In genomic region chr9:134455951-134456739, GRCh38 we compare ENCODE assay signal across 8 cellular contexts.
DNase-seq lines count a peak whose midpoint lies in the region; ATAC-seq and TF ChIP-seq lines count a peak whose summit lies in the region.

No MANE protein-coding gene starts in this region.

- no peak overlapping the region for H3K4me3 Mint-ChIP-seq in brain

- no peaks in the 10 kb centered on the region for H3K27me3 ChIP-seq in HL-60 (ENCODE audit: insufficient read depth, poor library complexity, severe bottlenecking)

- peak overlapping the region; percentile 57 for H3K27ac ChIP-seq in HL-60 (replicated peaks)

- TF ChIP-seq CTCF in HL-60 (IDR thresholded peaks at IDR 0.05; ENCODE audit: insufficient read depth, low read length), result no peak
- no peak for TF ChIP-seq CTCF in brain (conservative IDR thresholded peaks at IDR 0.05)

- H3K4me3 ChIP-seq in HL-60 (replicated peaks; ENCODE audit: insufficient read depth, low read length), result 0 out of 2 replicates have a peak overlapping the region, but pooled peaks have one; percentile 5

- H3K36me3 Mint-ChIP-seq in brain, result no peaks in the 10 kb centered on the region

- peaks cover 0 to 3% (median 0%) of the 10 kb centered on the region in 5 experiments for H3K9me3 Mint-ChIP-seq in brain

- no peak for ATAC-seq in HG03175 (IDR thresholded peaks at IDR 0.05; ENCODE audit: unreplicated experiment)
- ATAC-seq in GM21367 (IDR thresholded peaks at IDR 0.05; ENCODE audit: unreplicated experiment), result no peak

- peaks cover 24% of the 10 kb centered on the region for H3K4me1 Mint-ChIP-seq in brain

- peaks cover 7% of the 10 kb centered on the region for H3K27me3 Mint-ChIP-seq in brain

- peak overlapping the region; percentile 57 to 95 (median 88) for H3K27ac Mint-ChIP-seq in brain

- DNase-seq in HL-60 (ENCODE audit: low read depth in 1 of 2, low spot score in 1 of 2) (peak; percentile 58 to 70), UCSD-AML1 (lab: John Stamatoyannopoulos, UW; ENCODE audit: unreplicated experiment) (peak; percentile 89), kidney glomerular epithelial cell (lab: John Stamatoyannopoulos, UW) (peak; percentile 38), NCI-H1694 treated with DMSO at 0.1 percent for 48 hours (lab: John Stamatoyannopoulos, UW) (no peak)
- DNase-seq in stimulated activated CD4-positive, alpha-beta T cell treated with anti-CD3 and anti-CD28 coated beads, Interleukin-1b, Interleukin-23, amount 100 ng/mL, for 24 hours (ENCODE audit: low read depth in 4 of 4, low spot score in 1 of 4), result peak in 3 of 4 experiments; percentile 34 to 61 (median 52)
